8 cellular contexts compared by ENCODE assay signal in genomic region chr17:18039535-18040286, GRCh38. TPM values are rescaled to one million over a fixed set of nuclear protein-coding genes. Genes with fewer than 3 reads are reported as not detected.
DNase-seq lines count a peak whose midpoint lies in the region; ATAC-seq, FAIRE-seq and TF ChIP-seq lines count a peak whose summit lies in the region.

No MANE protein-coding gene starts in this region.

- peak overlapping the region; percentile 89 for H2AFZ ChIP-seq in GM23338
- H2AFZ ChIP-seq in K562 (ENCODE audit: low read depth, low read length): peak overlapping the region; percentile 51

- CTCF ChIA-PET in K562 (lab: Yijun Ruan, JAX; ENCODE audit: low intra/inter-chr PET ratio): no interaction called here

- no peaks in the 10 kb centered on the region for H3K9me3 ChIP-seq in K562 (replicated peaks; ENCODE audit: control insufficient read depth, insufficient read depth, low read depth, low read length)

- in situ Hi-C loops in K562 (cut with MboI): no loop called here

- BruUV-seq in K562 (replicated peaks; lab: Mats Ljungman, UMichigan): no TSS peak

- FAIRE-seq in K562 (lab: Jason Lieb, UNC): no peak

- H3K27me3 ChIP-seq in GM23338 (ENCODE audit: insufficient read depth) (no peaks in the 10 kb centered on the region), K562 (ENCODE audit: control insufficient read depth in 2 of 2, insufficient read depth in 2 of 2, low read length in 2 of 2) (no peaks in the 10 kb centered on the region)

- intact Hi-C loops in K562 (cut with micrococcal nuclease): loop anchor here (5.0 kb wide), 2 partner anchors 48 to 357 kb away; partner anchors contain the start of genes DRG2 and RAI1

- H3K4me1 Mint-ChIP-seq in GM23338: peaks cover 34% of the 10 kb centered on the region

- peak overlapping the region; percentile 74 for H3K27ac Mint-ChIP-seq in GM23338

- TF ChIP-seq EP300 in K562 (IDR thresholded peaks at IDR 0.05; ENCODE audit: low read length): no peak

- no peak for TF ChIP-seq RAD21 in K562 (CRISPR knock-in tag; conservative IDR thresholded peaks at IDR 0.05 in 1 of 2, IDR thresholded peaks at IDR 0.05 in 1 of 2)

- 0% methylated on average over 31 of the region's 81 CpGs for WGBS in K562 (ENCODE audit: insufficient coverage, low coverage, missing lambda C conversion rate)

- H3K4me2 ChIP-seq in GM23338: peak overlapping the region; percentile 95
- H3K4me2 ChIP-seq in K562 (ENCODE audit: insufficient read depth, low read length): peak overlapping the region; percentile 74

- no peaks in the 10 kb centered on the region for H3K9me1 ChIP-seq in K562 (ENCODE audit: control insufficient read depth, insufficient read depth, low read length)

- H3K36me3 Mint-ChIP-seq in GM23338 (ENCODE audit: low read depth): no peaks in the 10 kb centered on the region; the same call in 2 of the 3 replicates

- H3K9me2 ChIP-seq in GM23338 (ENCODE audit: insufficient read depth): no peaks in the 10 kb centered on the region

- H4K20me1 ChIP-seq in GM23338 (replicated peaks; ENCODE audit: insufficient read depth) (peaks cover 20% of the 10 kb centered on the region), K562 (replicated peaks; ENCODE audit: control insufficient read depth, insufficient read depth, low read length) (no peaks in the 10 kb centered on the region; the same call in 1 of the 2 replicates)

- H3K4me3 ChIP-seq in GM23338 (peak overlapping the region; percentile 82), LNCaP clone FGC (ENCODE audit: low read depth, low read length) (peak overlapping the region; percentile 91), K562 (peak overlapping the region; percentile 72)

- H3K4me1 ChIP-seq in GM23338 (ENCODE audit: insufficient read depth) (peaks cover 9% of the 10 kb centered on the region), K562 (replicated peaks in 1 of 2; ENCODE audit: control insufficient read depth in 2 of 2, insufficient read depth in 2 of 2, low read length in 2 of 2) (peaks cover 24 to 38% of the 10 kb centered on the region in 2 experiments; a peak in 4 of 5 replicates)

- H3K9ac ChIP-seq in K562 (ENCODE audit: insufficient read depth in 1 of 2, low read depth in 2 of 2, low read length in 2 of 2): peak overlapping the region; percentile 63 to 93

- DNase-seq in NCI-H345 (lab: John Stamatoyannopoulos, UW) (peak; percentile 45), NCI-H345 treated with DMSO at 0.1 percent for 48 hours (lab: John Stamatoyannopoulos, UW; ENCODE audit: unreplicated experiment) (no peak), GM23338 (ENCODE audit: low spot score) (peak; percentile 63), LNCaP clone FGC (ENCODE audit: low read depth) (no peak), K562 (ENCODE audit: extremely low read depth in 1 of 4, low spot score in 3 of 4) (peak in 2 of 4 experiments; percentile 44 to 83), iris pigment epithelial cell (ENCODE audit: low read depth) (peak; percentile 17), NCI-H524 (lab: John Stamatoyannopoulos, UW) (no peak)
- peak; percentile 3 for DNase-seq in stimulated activated CD8-positive, alpha-beta memory T cell treated with anti-CD3 and anti-CD28 coated beads, Interleukin-15, amount 100 ng/mL, for 24 hours (ENCODE audit: low read depth)

- POLR2A ChIA-PET in K562 (lab: Yijun Ruan, JAX): no interaction called here

- H3K79me2 ChIP-seq in GM23338 (replicated peaks; ENCODE audit: insufficient read depth): peaks cover 30% of the 10 kb centered on the region
- H3K79me2 ChIP-seq in K562 (ENCODE audit: control insufficient read depth, insufficient read depth, low read length): peaks cover 46% of the 10 kb centered on the region

- peaks cover 14% of the 10 kb centered on the region for H3K27me3 Mint-ChIP-seq in GM23338 (ENCODE audit: insufficient read depth, low read depth, poor library complexity)

- no peak for TF ChIP-seq POLR2A in K562 (conservative IDR thresholded peaks at IDR 0.05)

- TF ChIP-seq CTCF in GM23338 (conservative IDR thresholded peaks at IDR 0.05; ENCODE audit: low read depth in 2 of 2) (no peak), LNCaP clone FGC (IDR thresholded peaks at IDR 0.05; ENCODE audit: control insufficient read depth, extremely low read depth, insufficient read depth) (no peak), K562 (IDR thresholded peaks at IDR 0.05 in 2 of 3, conservative IDR thresholded peaks at IDR 0.05 in 1 of 3; ENCODE audit: insufficient read depth in 2 of 3, low read depth in 1 of 3, low read length in 3 of 3) (no peak)

- H3K27ac ChIP-seq in GM23338 (ENCODE audit: low read depth): no peak overlapping the region
- H3K27ac ChIP-seq in K562 (ENCODE audit: extremely low read depth, low read depth, low read length): peak overlapping the region; percentile 67

- H3F3A ChIP-seq in GM23338 (replicated peaks; ENCODE audit: low read depth): no peaks in the 10 kb centered on the region

- ATAC-seq in GM23338 (peak; percentile 64), K562 (peak; percentile 45)

- H3K9me3 Mint-ChIP-seq in GM23338: no peaks in the 10 kb centered on the region; the same call in 2 of the 3 replicates

- peak overlapping the region; percentile 89 for H3K4me3 Mint-ChIP-seq in GM23338

- H3K36me3 ChIP-seq in GM23338 (ENCODE audit: insufficient read depth) (no peaks in the 10 kb centered on the region), K562 (ENCODE audit: control insufficient read depth, insufficient read depth, low read length) (peaks cover 5% of the 10 kb centered on the region; the same call in 1 of the 3 replicates)

RNA-seq across cellular contexts. Expression of gene GID4, which starts 0.5 kb away (rescaled TPM):
- total RNA-seq in GM23338 (2014; rRNA removed; shearing (Covaris generic)): 11.2 and 11.8 TPM in 2 replicates
- 5.6 and 6.3 TPM in 2 replicates for polyA plus RNA-seq in GM23338 (2016; fragmentation: Nextera tagmentation; extraction: Ambion mirVana)
- total RNA-seq in K562 (2011; cell fraction: chromatin; rRNA removed; ENCODE audit: low replicate concordance): 6.8 and 7.2 TPM in 2 replicates
- 5.8 and 6.8 TPM in 2 replicates for total RNA-seq in K562 (2011; cell fraction: nucleolus; rRNA removed)
- 9.2 and 13.9 TPM in 2 replicates for total RNA-seq in K562 (2011; cell fraction: nucleoplasm; rRNA removed)
- 2.8 and 2.9 TPM in 2 replicates for total RNA-seq in K562 (2014; rRNA removed)
- 3.7 and 4.1 TPM in 2 replicates for total RNA-seq in K562 (2014; rRNA removed; fragmentation: Illumina TruSeq; extraction: Trizol)
- total RNA-seq in K562 (2015; rRNA removed; fragmentation: Illumina TruSeq; extraction: Trizol): 3.3 TPM in 2 replicates
- 4.8 and 6.4 TPM in 2 replicates for total RNA-seq in K562 (2021)
- polyA plus RNA-seq in K562 (2011; rRNA removed): 5.9 and 6.6 TPM in 2 replicates
- polyA plus RNA-seq in K562 (2011; cell fraction: cytosol; rRNA removed): 3.1 and 5.5 TPM in 2 replicates
- 5.2 and 6.2 TPM in 2 replicates for polyA plus RNA-seq in K562 (2011; cell fraction: nucleus; rRNA removed)
- 5.2 and 6.2 TPM in 2 replicates for polyA plus RNA-seq in K562 (2012)
- 5.9 TPM in 2 replicates for polyA plus RNA-seq in K562 (2014; fragmentation: Illumina TruSeq; extraction: Trizol)
- polyA plus RNA-seq in K562 (2014; fragmentation: Nextera tagmentation; extraction: Ambion mirVana): 1 to 10 TPM; 1.2 to 1.3 TPM
- 3.3 and 4.2 TPM in 2 replicates for polyA plus RNA-seq in K562 (2014; rRNA removed)
- polyA minus RNA-seq in K562 (2011; rRNA and poly(A)+ RNA removed): 7.7 and 11.4 TPM in 2 replicates
- 4.1 and 5.4 TPM in 2 replicates for polyA minus RNA-seq in K562 (2011; cell fraction: cytosol; rRNA and poly(A)+ RNA removed)
- polyA minus RNA-seq in K562 (2011; cell fraction: nucleus; rRNA and poly(A)+ RNA removed): 2.7 TPM in 2 replicates

RNA-seq across cellular contexts. Expression of gene ATPAF2, which starts 0.7 kb away (rescaled TPM):
- 25.7 and 33.4 TPM in 2 replicates for total RNA-seq in GM23338 (2014; rRNA removed; shearing (Covaris generic))
- polyA plus RNA-seq in GM23338 (2016; fragmentation: Nextera tagmentation; extraction: Ambion mirVana) (24.3 and 24.7 TPM in 2 replicates), K562 (2011; rRNA removed) (10.5 and 12.2 TPM in 2 replicates), K562 (2014; fragmentation: Illumina TruSeq; extraction: Trizol) (15.0 and 17.4 TPM in 2 replicates), K562 (2014; fragmentation: Nextera tagmentation; extraction: Ambion mirVana) (1 to 10 TPM; 2.1 to 6.4 TPM), K562 (2014; rRNA removed) (11.3 and 16.2 TPM in 2 replicates)
- 34.0 and 74.5 TPM in 2 replicates for total RNA-seq in K562 (2011; cell fraction: chromatin; rRNA removed; ENCODE audit: low replicate concordance)
- total RNA-seq in K562 (2011; cell fraction: nucleolus; rRNA removed): 53.3 and 57.9 TPM in 2 replicates
- total RNA-seq in K562 (2011; cell fraction: nucleoplasm; rRNA removed): 40.1 and 41.6 TPM in 2 replicates
- total RNA-seq in K562 (2014; rRNA removed) (11.3 and 19.6 TPM in 2 replicates), K562 (2014; rRNA removed; fragmentation: Illumina TruSeq; extraction: Trizol) (9.4 and 11.4 TPM in 2 replicates), K562 (2015; rRNA removed; fragmentation: Illumina TruSeq; extraction: Trizol) (11.3 and 12.4 TPM in 2 replicates), K562 (2021) (19.2 and 22.5 TPM in 2 replicates)
- 8.8 and 13.7 TPM in 2 replicates for polyA plus RNA-seq in K562 (2011; cell fraction: cytosol; rRNA removed)
- 37.0 and 44.6 TPM in 2 replicates for polyA plus RNA-seq in K562 (2011; cell fraction: nucleus; rRNA removed)
- polyA plus RNA-seq in K562 (2012): 12.7 and 14.7 TPM in 2 replicates
- 10.4 and 17.1 TPM in 2 replicates for polyA minus RNA-seq in K562 (2011; rRNA and poly(A)+ RNA removed)
- 6.6 and 9.9 TPM in 2 replicates for polyA minus RNA-seq in K562 (2011; cell fraction: cytosol; rRNA and poly(A)+ RNA removed)
- 10.0 and 10.9 TPM in 2 replicates for polyA minus RNA-seq in K562 (2011; cell fraction: nucleus; rRNA and poly(A)+ RNA removed)

RNA-seq across cellular contexts. Expression of gene DRG2, which starts 48.0 kb away (rescaled TPM):
- total RNA-seq in GM23338 (2014; rRNA removed; shearing (Covaris generic)): 47.4 and 48.0 TPM in 2 replicates
- polyA plus RNA-seq in GM23338 (2016; fragmentation: Nextera tagmentation; extraction: Ambion mirVana) (32.5 and 36.2 TPM in 2 replicates), K562 (2011; rRNA removed) (19.0 and 25.2 TPM in 2 replicates), K562 (2014; fragmentation: Illumina TruSeq; extraction: Trizol) (29.7 and 34.7 TPM in 2 replicates), K562 (2014; fragmentation: Nextera tagmentation; extraction: Ambion mirVana) (10 to 100 TPM in 1 of 2 experiments, 1 to 10 TPM in 1; 6.6 to 16.4 TPM), K562 (2014; rRNA removed) (26.1 and 27.5 TPM in 2 replicates)
- total RNA-seq in K562 (2011; cell fraction: chromatin; rRNA removed; ENCODE audit: low replicate concordance): 53.7 and 130 TPM in 2 replicates
- 88.3 and 90.6 TPM in 2 replicates for total RNA-seq in K562 (2011; cell fraction: nucleolus; rRNA removed)
- total RNA-seq in K562 (2011; cell fraction: nucleoplasm; rRNA removed): 71.2 and 72.4 TPM in 2 replicates
- total RNA-seq in K562 (2014; rRNA removed) (30.5 and 43.1 TPM in 2 replicates), K562 (2014; rRNA removed; fragmentation: Illumina TruSeq; extraction: Trizol) (18.0 and 19.3 TPM in 2 replicates), K562 (2015; rRNA removed; fragmentation: Illumina TruSeq; extraction: Trizol) (29.1 and 30.2 TPM in 2 replicates), K562 (2021) (36.7 and 37.9 TPM in 2 replicates)
- polyA plus RNA-seq in K562 (2011; cell fraction: cytosol; rRNA removed): 21.7 and 32.1 TPM in 2 replicates
- 65.6 and 92.4 TPM in 2 replicates for polyA plus RNA-seq in K562 (2011; cell fraction: nucleus; rRNA removed)
- 24.0 and 30.6 TPM in 2 replicates for polyA plus RNA-seq in K562 (2012)
- polyA minus RNA-seq in K562 (2011; rRNA and poly(A)+ RNA removed): 21.8 and 30.6 TPM in 2 replicates
- 21.8 and 23.7 TPM in 2 replicates for polyA minus RNA-seq in K562 (2011; cell fraction: cytosol; rRNA and poly(A)+ RNA removed)
- polyA minus RNA-seq in K562 (2011; cell fraction: nucleus; rRNA and poly(A)+ RNA removed): 34.2 and 38.4 TPM in 2 replicates

Comparison
In these comparisons a context has a peak if more than half of its experiments do, and no peak if none do; other contexts are left out.
1. DNase-seq: peak in NCI-H345 (single experiment), GM23338 (single experiment), iris pigment epithelial cell (single experiment) and stimulated activated CD8-positive, alpha-beta memory T cell treated with anti-CD3 and anti-CD28 coated beads, Interleukin-15, amount 100 ng/mL, for 24 hours (single experiment); none in NCI-H345 treated with DMSO at 0.1 percent for 48 hours (single experiment), LNCaP clone FGC (single experiment) and NCI-H524 (0 of 2).
2. Peak in every context shown above with its lines, with median percentiles within 50 percentile points of each other: H3K4me3 ChIP-seq.